Comparison of ENCODE assay signal across 8 cellular contexts in the genomic region with DNA sequence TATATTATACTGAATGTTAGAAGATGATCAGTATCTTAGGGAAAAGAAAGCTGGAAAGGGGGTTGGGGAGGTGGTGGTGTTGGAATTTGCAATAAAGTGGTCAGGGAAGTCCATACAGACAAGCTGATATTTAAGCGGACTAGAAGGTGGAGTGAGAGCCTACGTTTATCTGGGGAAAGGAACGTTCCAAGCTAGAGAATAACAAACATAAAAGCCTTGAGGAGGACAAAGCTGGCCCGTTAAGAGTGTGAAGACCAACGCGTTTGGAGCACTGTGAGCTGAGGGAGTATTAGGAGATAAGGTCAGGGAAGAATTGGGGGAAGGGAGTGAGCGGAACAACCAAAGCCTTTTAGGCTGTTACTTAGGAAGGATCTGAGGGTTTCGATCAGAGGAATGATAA. TPM values are rescaled to one million over a fixed set of nuclear protein-coding genes. Genes with fewer than 3 reads are reported as not detected.
DNase-seq lines count a peak whose midpoint lies in the region; ATAC-seq and TF ChIP-seq lines count a peak whose summit lies in the region.

No MANE protein-coding gene starts in this region.

- peak overlapping the region; percentile 96 to 97 (median 97) for H3K4me3 Mint-ChIP-seq in CD4-positive, CD25-positive, alpha-beta regulatory T cell

- H3K4me2 ChIP-seq in neural cell (ENCODE audit: low read length): peak overlapping the region; percentile 99

- TF ChIP-seq RAD21 in neural cell (conservative IDR thresholded peaks at IDR 0.05): no peak

- H4K20me1 ChIP-seq in neural cell (ENCODE audit: insufficient read depth): peaks cover 16% of the 10 kb centered on the region

- no peak for TF ChIP-seq CTCF in NB4 (IDR thresholded peaks at IDR 0.05; ENCODE audit: low read depth, low read length)
- no peak for TF ChIP-seq CTCF in neural cell (IDR thresholded peaks at IDR 0.05; ENCODE audit: poor library complexity, severe bottlenecking)

- peak overlapping the region; percentile 96 for H3K9ac ChIP-seq in neural cell (ENCODE audit: low read length)

- H3K9me3 Mint-ChIP-seq in CD4-positive, CD25-positive, alpha-beta regulatory T cell: no peaks in the 10 kb centered on the region

- H3K27ac ChIP-seq in CD4-positive, CD25-positive, alpha-beta regulatory T cell (ENCODE audit: insufficient read depth, low read length, poor library complexity, severe bottlenecking): peak overlapping the region; percentile 99
- peak overlapping the region; percentile 95 for H3K27ac ChIP-seq in effector memory CD4-positive, alpha-beta T cell (ENCODE audit: insufficient read depth, low read length, poor library complexity, severe bottlenecking)
- no peak overlapping the region for H3K27ac ChIP-seq in neural cell (ENCODE audit: low read length)

- no peaks in the 10 kb centered on the region for H3K27me3 ChIP-seq in CD4-positive, CD25-positive, alpha-beta regulatory T cell (ENCODE audit: control insufficient read depth, insufficient read depth, low read length)
- no peaks in the 10 kb centered on the region for H3K27me3 ChIP-seq in effector memory CD4-positive, alpha-beta T cell (replicated peaks; ENCODE audit: control insufficient read depth, insufficient read depth, low read length, poor library complexity, severe bottlenecking)
- no peaks in the 10 kb centered on the region for H3K27me3 ChIP-seq in neural cell (ENCODE audit: insufficient read depth, low read depth, low read length)

- no peak for TF ChIP-seq EP300 in neural cell (conservative IDR thresholded peaks at IDR 0.05; ENCODE audit: poor library complexity, severe bottlenecking)

- peak overlapping the region; percentile 72 to 98 (median 88) for H3K27ac Mint-ChIP-seq in CD4-positive, CD25-positive, alpha-beta regulatory T cell

- TF ChIP-seq POLR2A in NB4 (IDR thresholded peaks at IDR 0.05; ENCODE audit: extremely low read depth, insufficient read length): no peak

- H3K4me3 ChIP-seq in CD4-positive, CD25-positive, alpha-beta regulatory T cell (ENCODE audit: low read depth, low read length): peak overlapping the region; percentile 97
- H3K4me3 ChIP-seq in NB4 (ENCODE audit: low read depth, low read length) (peak overlapping the region; percentile 99), neural cell (ENCODE audit: low read length) (peak overlapping the region; percentile 80)
- peak overlapping the region; percentile 79 for H3K4me3 ChIP-seq in effector memory CD4-positive, alpha-beta T cell (ENCODE audit: insufficient read depth, low read depth, low read length, poor library complexity, severe bottlenecking)

- H3K27me3 Mint-ChIP-seq in CD4-positive, CD25-positive, alpha-beta regulatory T cell: no peaks in the 10 kb centered on the region

- H3K9me2 ChIP-seq in neural cell (ENCODE audit: insufficient read depth, low read length): no peaks in the 10 kb centered on the region

- no peaks in the 10 kb centered on the region for H3F3A ChIP-seq in neural cell (ENCODE audit: insufficient read depth, low read length, poor library complexity, severe bottlenecking)

- H3K36me3 Mint-ChIP-seq in CD4-positive, CD25-positive, alpha-beta regulatory T cell: peaks cover 12% of the 10 kb centered on the region

- H3K79me2 ChIP-seq in neural cell (replicated peaks; ENCODE audit: insufficient read depth, low read length): peaks cover 81% of the 10 kb centered on the region

- no peak for ATAC-seq in CD4-positive, CD25-positive, alpha-beta regulatory T cell (ENCODE audit: low read depth in 2 of 2)
- ATAC-seq in HG02678 (IDR thresholded peaks at IDR 0.05; ENCODE audit: unreplicated experiment) (no peak), GM18511 (IDR thresholded peaks at IDR 0.05; ENCODE audit: unreplicated experiment) (no peak), HG03108 (IDR thresholded peaks at IDR 0.05; ENCODE audit: unreplicated experiment) (no peak)

- H3K9me3 ChIP-seq in CD4-positive, CD25-positive, alpha-beta regulatory T cell (ENCODE audit: control insufficient read depth in 2 of 2, low read length in 2 of 2): no peaks in the 10 kb centered on the region
- H3K9me3 ChIP-seq in effector memory CD4-positive, alpha-beta T cell (ENCODE audit: control insufficient read depth, low read length): no peaks in the 10 kb centered on the region
- no peaks in the 10 kb centered on the region for H3K9me3 ChIP-seq in neural cell (ENCODE audit: low read length)

- H2AFZ ChIP-seq in neural cell (ENCODE audit: low read depth, low read length): no peak overlapping the region

- no peak for DNase-seq in CD4-positive, CD25-positive, alpha-beta regulatory T cell
- DNase-seq in NB4 (ENCODE audit: low read depth) (no peak), HCEC 1CT (no peak)
- DNase-seq in effector memory CD4-positive, alpha-beta T cell: no peak

- peaks cover 26 to 82% (median 51%) of the 10 kb centered on the region in 4 donors for H3K4me1 Mint-ChIP-seq in CD4-positive, CD25-positive, alpha-beta regulatory T cell

- H3K36me3 ChIP-seq in CD4-positive, CD25-positive, alpha-beta regulatory T cell (ENCODE audit: control insufficient read depth, insufficient read depth, low read length): peaks cover 17% of the 10 kb centered on the region
- peaks cover 14% of the 10 kb centered on the region for H3K36me3 ChIP-seq in effector memory CD4-positive, alpha-beta T cell (ENCODE audit: control insufficient read depth, insufficient read depth, low read length)
- H3K36me3 ChIP-seq in neural cell (ENCODE audit: insufficient read depth, low read length): no peaks in the 10 kb centered on the region

- peaks cover 70% of the 10 kb centered on the region for H3K4me1 ChIP-seq in CD4-positive, CD25-positive, alpha-beta regulatory T cell (ENCODE audit: control insufficient read depth, insufficient read depth, low read length, poor library complexity, severe bottlenecking)
- peaks cover 32% of the 10 kb centered on the region for H3K4me1 ChIP-seq in effector memory CD4-positive, alpha-beta T cell (ENCODE audit: control insufficient read depth, insufficient read depth, low read length, poor library complexity, severe bottlenecking)

TF ChIP-seq in neural cell, 6 proteins besides CTCF, POLR2A, EP300 and RAD21:
- no peak for TF ChIP-seq EZH2 (IDR thresholded peaks at IDR 0.05; ENCODE audit: borderline replicate concordance, insufficient read depth, low read length, poor library complexity, severe bottlenecking)
- TF ChIP-seq REST (IDR thresholded peaks at IDR 0.05; ENCODE audit: borderline replicate concordance): no peak
- no peak for TF ChIP-seq POLR2AphosphoS5 (IDR thresholded peaks at IDR 0.05)
- no peak for TF ChIP-seq MXI1 (conservative IDR thresholded peaks at IDR 0.05; ENCODE audit: poor library complexity, severe bottlenecking)
- TF ChIP-seq TAF1 (IDR thresholded peaks at IDR 0.05; ENCODE audit: low read depth): no peak
- TF ChIP-seq SMC3 (conservative IDR thresholded peaks at IDR 0.05; ENCODE audit: poor library complexity): no peak

RNA-seq across cellular contexts. Expression of gene DDX42, which starts 1.4 kb away (rescaled TPM):
- 94.3 TPM for total RNA-seq in CD4-positive, CD25-positive, alpha-beta regulatory T cell
- polyA plus RNA-seq in CD4-positive, CD25-positive, alpha-beta regulatory T cell: 10 to 100 TPM in 2 of 4 donors, 1 to 10 TPM in 2; 8.2 to 14.7 (median 11.4) TPM
- 114 and 115 TPM in 2 replicates for polyA plus RNA-seq in neural cell
- polyA minus RNA-seq in neural cell: 136 and 142 TPM in 2 replicates

RNA-seq across cellular contexts. Expression of gene CCDC47, which starts 2.0 kb away (rescaled TPM):
- total RNA-seq in CD4-positive, CD25-positive, alpha-beta regulatory T cell: 35.4 TPM
- 10 to 100 TPM; 35.7 to 47.9 (median 41.3) TPM for polyA plus RNA-seq in CD4-positive, CD25-positive, alpha-beta regulatory T cell
- 47.2 and 49.3 TPM in 2 replicates for polyA plus RNA-seq in neural cell
- 56.2 and 56.3 TPM in 2 replicates for polyA minus RNA-seq in neural cell

RNA-seq across cellular contexts. Expression of gene STRADA, which starts 33.8 kb away (rescaled TPM):
- total RNA-seq in CD4-positive, CD25-positive, alpha-beta regulatory T cell: 47.8 TPM
- polyA plus RNA-seq in CD4-positive, CD25-positive, alpha-beta regulatory T cell: 10 to 100 TPM; 20.0 to 31.9 (median 22.2) TPM
- 15.6 and 18.4 TPM in 2 replicates for polyA plus RNA-seq in neural cell
- polyA minus RNA-seq in neural cell: 28.7 and 30.6 TPM in 2 replicates

RNA-seq across cellular contexts. Expression of gene PSMC5, which starts 51.8 kb away (rescaled TPM):
- total RNA-seq in CD4-positive, CD25-positive, alpha-beta regulatory T cell: 84.8 TPM
- 100 to 1,000 TPM; 140 to 222 (median 169) TPM for polyA plus RNA-seq in CD4-positive, CD25-positive, alpha-beta regulatory T cell
- polyA plus RNA-seq in neural cell: 63.1 and 69.5 TPM in 2 replicates
- 67.4 and 69.6 TPM in 2 replicates for polyA minus RNA-seq in neural cell

RNA-seq across cellular contexts. Expression of gene FTSJ3, which starts 52.0 kb away (rescaled TPM):
- 39.4 TPM for total RNA-seq in CD4-positive, CD25-positive, alpha-beta regulatory T cell
- polyA plus RNA-seq in CD4-positive, CD25-positive, alpha-beta regulatory T cell: 10 to 100 TPM; 19.9 to 25.0 (median 23.1) TPM
- 23.2 and 25.8 TPM in 2 replicates for polyA plus RNA-seq in neural cell
- 24.0 and 30.7 TPM in 2 replicates for polyA minus RNA-seq in neural cell
